In genomic region chr10:71302874-71303568, GRCh38 we compare ENCODE assay signal across 7 cellular contexts. TPM values are rescaled to one million over a fixed set of nuclear protein-coding genes. Genes with fewer than 3 reads are reported as not detected.
DNase-seq lines count a peak whose midpoint lies in the region; ATAC-seq and TF ChIP-seq lines count a peak whose summit lies in the region.

No MANE protein-coding gene starts in this region.

- no peak overlapping the region for H3K27ac Mint-ChIP-seq in neural progenitor cell

- peak; percentile 57; the same call in 2 of the 3 replicates for ATAC-seq in RWPE2 (ENCODE audit: low read depth)

- no peaks in the 10 kb centered on the region for H3F3A ChIP-seq in neural progenitor cell (ENCODE audit: low read depth)

- H3K4me2 ChIP-seq in neural progenitor cell: no peak overlapping the region

- peak overlapping the region; percentile 58 for H2AFZ ChIP-seq in neural progenitor cell (replicated peaks)

- H3K27me3 Mint-ChIP-seq in neural progenitor cell (ENCODE audit: insufficient read depth, low read depth): peaks cover 3% of the 10 kb centered on the region

- H3K27me3 ChIP-seq in RWPE2 (ENCODE audit: insufficient read depth, poor library complexity, severe bottlenecking) (no peaks in the 10 kb centered on the region), neural progenitor cell (no peaks in the 10 kb centered on the region)

- TF ChIP-seq CTCF in LNCaP clone FGC (IDR thresholded peaks at IDR 0.05; ENCODE audit: control insufficient read depth, extremely low read depth, insufficient read depth): peak; percentile 65
- peak; percentile 70 for TF ChIP-seq CTCF in RWPE2 (IDR thresholded peaks at IDR 0.05; ENCODE audit: poor library complexity, severe bottlenecking)
- TF ChIP-seq CTCF in epithelial cell of proximal tubule (conservative IDR thresholded peaks at IDR 0.05; ENCODE audit: low read depth, low read length): peak; percentile 69
- peak; percentile 62 for TF ChIP-seq CTCF in neural progenitor cell (IDR thresholded peaks at IDR 0.05)

- no peak overlapping the region for H3K9ac ChIP-seq in neural progenitor cell

- H3K36me3 ChIP-seq in RWPE2 (ENCODE audit: low read depth) (no peaks in the 10 kb centered on the region), neural progenitor cell (no peaks in the 10 kb centered on the region)

- H3K4me3 Mint-ChIP-seq in neural progenitor cell: peak overlapping the region; percentile 16

- DNase-seq in EL (peak; percentile 48), LNCaP clone FGC (ENCODE audit: low read depth) (peak; percentile 53), RWPE2 (ENCODE audit: low spot score) (no peak), epithelial cell of proximal tubule (ENCODE audit: low read depth) (peak; percentile 19), neural progenitor cell (ENCODE audit: low spot score) (peak; percentile 77), islet precursor cell (no peak)
- no peak for DNase-seq in stimulated activated CD4-positive, alpha-beta T cell treated with anti-CD3 and anti-CD28 coated beads, Interleukin-12 subunit alpha, Interleukin-12 subunit beta, amount 100 ng/mL, for 4 hours

- H3K27ac ChIP-seq in RWPE2 (ENCODE audit: poor library complexity, severe bottlenecking) (no peak overlapping the region), neural progenitor cell (no peak overlapping the region)

- H3K9me3 Mint-ChIP-seq in neural progenitor cell: no peaks in the 10 kb centered on the region

- H3K4me3 ChIP-seq in LNCaP clone FGC (ENCODE audit: low read depth, low read length) (no peak overlapping the region), RWPE2 (ENCODE audit: severe bottlenecking) (no peak overlapping the region), epithelial cell of proximal tubule (ENCODE audit: low read depth, low read length) (no peak overlapping the region), neural progenitor cell (no peak overlapping the region)

- no peaks in the 10 kb centered on the region for H3K36me3 Mint-ChIP-seq in neural progenitor cell

- H3K9me3 ChIP-seq in RWPE2 (ENCODE audit: severe bottlenecking): no peaks in the 10 kb centered on the region
- H3K9me3 ChIP-seq in neural progenitor cell (ENCODE audit: low read depth): no peaks in the 10 kb centered on the region

- no peaks in the 10 kb centered on the region for H4K20me1 ChIP-seq in neural progenitor cell (ENCODE audit: low read depth)

- no peaks in the 10 kb centered on the region for H3K79me2 ChIP-seq in neural progenitor cell (ENCODE audit: low read depth)

- H3K4me1 Mint-ChIP-seq in neural progenitor cell: peaks cover 11% of the 10 kb centered on the region

- peaks cover 11% of the 10 kb centered on the region for H3K4me1 ChIP-seq in RWPE2 (ENCODE audit: insufficient read depth, poor library complexity, severe bottlenecking)
- H3K4me1 ChIP-seq in neural progenitor cell: no peaks in the 10 kb centered on the region

RNA-seq across cellular contexts. Expression of gene SLC29A3, which starts 16.0 kb away (rescaled TPM):
- total RNA-seq in epithelial cell of proximal tubule: 0.58 and 2.2 TPM in 2 replicates
- 2.5 and 9.0 TPM in 2 replicates for total RNA-seq in neural progenitor cell (ENCODE audit: low replicate concordance)

Comparison
In these comparisons a context has a peak if more than half of its experiments do, and no peak if none do; other contexts are left out.
1. DNase-seq: peak in EL (single experiment), LNCaP clone FGC (single experiment), epithelial cell of proximal tubule (single experiment) and neural progenitor cell (single experiment); none in RWPE2 (single experiment), islet precursor cell (single experiment) and stimulated activated CD4-positive, alpha-beta T cell treated with anti-CD3 and anti-CD28 coated beads, Interleukin-12 subunit alpha, Interleukin-12 subunit beta, amount 100 ng/mL, for 4 hours (single experiment).
2. Peak in every context shown above with its lines, with median percentiles within 50 percentile points of each other: CTCF ChIP-seq.